Comparison of ENCODE assay signal across 8 cellular contexts in genomic region chr16:19524866-19525723, GRCh38. TPM values are rescaled to one million over a fixed set of nuclear protein-coding genes. Genes with fewer than 3 reads are reported as not detected.
A peak's percentile ranks its signal among the peaks of the same experiment; 100 is the strongest.
DNase-seq lines count a peak whose midpoint lies in the region; ATAC-seq and TF ChIP-seq lines count a peak whose summit lies in the region.

No MANE protein-coding gene starts in this region.

- H3K27me3 ChIP-seq in SJCRH30 = no peaks in the 10 kb centered on the region
- no peaks in the 10 kb centered on the region for H3K27me3 ChIP-seq in osteoblast (ENCODE audit: insufficient read depth, low read length)

- CTCF ChIA-PET in activated naive CD4-positive, alpha-beta T cell treated with anti-CD3 and anti-CD28 coated beads, Interleukin-2, amount 10 ng/mL, durations not matched to agents 7 days and 5 days (lab: Charles Lee) = interaction anchor here (1.3 to 2.2 kb wide), 2 partner anchors 22 to 30 kb away, joined by 3 to 12 read pairs; partner anchors contain the start of gene VPS35L

- H3K9me3 Mint-ChIP-seq in activated naive CD4-positive, alpha-beta T cell treated with anti-CD3 and anti-CD28 coated beads, Interleukin-2, amount 10 ng/mL, durations not matched to agents 7 days and 5 days = no peaks in the 10 kb centered on the region

- peaks cover 44% of the 10 kb centered on the region for H3K79me2 ChIP-seq in osteoblast (ENCODE audit: insufficient read depth, low read length)

- peak overlapping the region; percentile 98 for H2AFZ ChIP-seq in osteoblast (ENCODE audit: low read length)

- no peaks in the 10 kb centered on the region for H3K9me3 ChIP-seq in SJCRH30 (replicated peaks)
- no peaks in the 10 kb centered on the region for H3K9me3 ChIP-seq in osteoblast (ENCODE audit: low read depth, low read length)

- H3K4me1 ChIP-seq in SJCRH30 (no peaks in the 10 kb centered on the region), osteoblast (ENCODE audit: insufficient read depth, low read length) (peaks cover 28% of the 10 kb centered on the region)

- ATAC-seq in GM18861 (IDR thresholded peaks at IDR 0.05; ENCODE audit: unreplicated experiment) = no peak

- H3K4me2 ChIP-seq in osteoblast (ENCODE audit: insufficient read depth, low read length) = peak overlapping the region; percentile 93

- H3K4me3 ChIP-seq in SJCRH30 (peak overlapping the region; percentile 89), osteoblast (ENCODE audit: insufficient read depth, low read length) (peak overlapping the region; percentile 96)

- H3K27ac ChIP-seq in SJCRH30 (peak overlapping the region; percentile 67), osteoblast (ENCODE audit: low read depth, low read length) (peak overlapping the region; percentile 69)

- H4K20me1 ChIP-seq in osteoblast (ENCODE audit: insufficient read depth, low read length) = peaks cover 7% of the 10 kb centered on the region

- no peaks in the 10 kb centered on the region for H3K27me3 Mint-ChIP-seq in activated naive CD4-positive, alpha-beta T cell treated with anti-CD3 and anti-CD28 coated beads, Interleukin-2, amount 10 ng/mL, durations not matched to agents 7 days and 5 days

- no peak for TF ChIP-seq CTCF in osteoblast (IDR thresholded peaks at IDR 0.05; ENCODE audit: extremely low read depth, low read depth, low read length)

- TF ChIP-seq POLR2A in erythroblast (IDR thresholded peaks at IDR 0.05; ENCODE audit: low read length) = no peak

- no peak for DNase-seq in activated naive CD4-positive, alpha-beta T cell treated with anti-CD3 and anti-CD28 coated beads, Interleukin-2, amount 10 ng/mL, durations not matched to agents 7 days and 5 days
- no peak for DNase-seq in activated naive CD4-positive, alpha-beta T cell (lab: John Stamatoyannopoulos, UW)
- DNase-seq in SJCRH30 = peak; percentile 5 to 20
- DNase-seq in erythroblast (lab: John Stamatoyannopoulos, UW) = peak; percentile 40 to 56
- peak; percentile 50 for DNase-seq in osteoblast (ENCODE audit: insufficient read length, low spot score, missing footprints)
- no peak for DNase-seq in NCI-H446 treated with DMSO at 0.1 percent for 48 hours (lab: John Stamatoyannopoulos, UW)
- no peak for DNase-seq in stimulated activated CD4-positive, alpha-beta T cell treated with anti-CD3 and anti-CD28 coated beads, Interleukin-2, amount 100 ng/mL, for 48 hours

- H3K27ac Mint-ChIP-seq in activated naive CD4-positive, alpha-beta T cell treated with anti-CD3 and anti-CD28 coated beads, Interleukin-2, amount 10 ng/mL, durations not matched to agents 7 days and 5 days = peak overlapping the region; percentile 21

- peaks cover 26% of the 10 kb centered on the region for H3K36me3 Mint-ChIP-seq in activated naive CD4-positive, alpha-beta T cell treated with anti-CD3 and anti-CD28 coated beads, Interleukin-2, amount 10 ng/mL, durations not matched to agents 7 days and 5 days

- peak overlapping the region; percentile 87 for H3K4me3 Mint-ChIP-seq in activated naive CD4-positive, alpha-beta T cell treated with anti-CD3 and anti-CD28 coated beads, Interleukin-2, amount 10 ng/mL, durations not matched to agents 7 days and 5 days

- H3K4me1 Mint-ChIP-seq in activated naive CD4-positive, alpha-beta T cell treated with anti-CD3 and anti-CD28 coated beads, Interleukin-2, amount 10 ng/mL, durations not matched to agents 7 days and 5 days = peaks cover 41% of the 10 kb centered on the region

- peaks cover 11% of the 10 kb centered on the region for H3K36me3 ChIP-seq in SJCRH30
- peaks cover 14% of the 10 kb centered on the region for H3K36me3 ChIP-seq in osteoblast (ENCODE audit: insufficient read depth, low read length)

RNA-seq across cellular contexts. Expression of gene CCP110, which starts 1.4 kb away (rescaled TPM):
- 30.3 and 37.2 TPM in 2 replicates for total RNA-seq in SJCRH30 (2014; rRNA removed; shearing (Covaris generic))
- total RNA-seq in osteoblast = 8.3 and 11.8 TPM in 2 replicates

RNA-seq across cellular contexts. Expression of gene GDE1, which starts 3.2 kb away (rescaled TPM):
- total RNA-seq in SJCRH30 (2014; rRNA removed; shearing (Covaris generic)) = 39.5 and 45.3 TPM in 2 replicates
- total RNA-seq in osteoblast = 74.3 and 77.1 TPM in 2 replicates

RNA-seq across cellular contexts. Expression of gene VPS35L, which starts 30.4 kb away (rescaled TPM):
- 18.8 and 20.8 TPM in 2 replicates for total RNA-seq in SJCRH30 (2014; rRNA removed; shearing (Covaris generic))
- 64.8 and 65.7 TPM in 2 replicates for total RNA-seq in osteoblast

Comparison
In these comparisons a context has a peak if more than half of its experiments do, and no peak if none do; other contexts are left out.
1. DNase-seq: peak in SJCRH30 (2 of 2), erythroblast (2 of 2) and osteoblast (single experiment); none in activated naive CD4-positive, alpha-beta T cell treated with anti-CD3 and anti-CD28 coated beads, Interleukin-2, amount 10 ng/mL, durations not matched to agents 7 days and 5 days (single experiment), activated naive CD4-positive, alpha-beta T cell (0 of 4), NCI-H446 treated with DMSO at 0.1 percent for 48 hours (single experiment) and stimulated activated CD4-positive, alpha-beta T cell treated with anti-CD3 and anti-CD28 coated beads, Interleukin-2, amount 100 ng/mL, for 48 hours (0 of 2).